In genomic region chr5:18216016-18216415, GRCh38 we compare ENCODE assay signal across 16 cellular contexts.
"Had no signal": no experiment of that assay in that cellular context is flagged by ENCODE, and none has a peak within 500 bp of the region (broad histone marks: within the 10 kb centered on the region; RNA-seq: fewer than 3 reads in every experiment).

No MANE protein-coding gene starts in this region.

- H3K4me3 ChIP-seq: body of pancreas, heart right ventricle, left ventricle myocardium inferior, upper lobe of right lung had no signal

- DNase-seq: activated CD4-positive, alpha-beta T cell treated with anti-CD3 and anti-CD28 coated beads, Interleukin-2, amount 50 U/mL, for 48 hours; activated naive CD8-positive, alpha-beta T cell treated with anti-CD3 and anti-CD28 coated beads for 36 hours; amniotic stem cell; body of pancreas; effector CD4-positive, alpha-beta T cell; heart right ventricle; immature natural killer cell; kidney glomerular epithelial cell; left ventricle myocardium inferior; occipital lobe; posterior cingulate gyrus; stimulated activated naive B cell treated with anti-CD40 and anti-IgM and Interleukin-4, amounts not matched to agents 10 μg/mL and 1 μg/mL and 100 μg/mL, for 72 hours; T-helper 17 cell; upper lobe of right lung; WERI-Rb-1 had no signal

- ATAC-seq: body of pancreas; esophagus mucosa; heart right ventricle; stimulated activated naive B cell treated with anti-CD40 and anti-IgM and Interleukin-4, amounts not matched to agents 10 μg/mL and 1 μg/mL and 100 μg/mL, for 72 hours; T-helper 17 cell; upper lobe of right lung had no signal
